In the genomic region with DNA sequence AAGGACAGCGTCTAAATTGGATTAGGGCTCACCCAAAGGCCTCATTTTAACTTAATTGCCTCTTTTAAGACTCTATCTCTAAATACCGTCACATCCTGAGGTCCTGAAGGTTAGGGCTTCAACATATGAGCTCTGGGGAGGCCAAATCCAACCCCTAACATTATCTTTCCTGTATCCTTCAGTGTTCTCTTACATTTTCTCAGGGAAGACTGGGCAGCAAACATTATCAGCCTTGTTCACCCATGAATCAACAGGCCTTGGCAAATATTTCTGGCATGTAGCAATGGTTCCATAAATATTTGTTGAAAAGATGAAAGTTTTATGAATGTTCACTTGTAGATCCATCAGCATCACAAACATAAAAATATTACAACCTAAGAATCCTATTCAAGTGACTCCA, we compare ENCODE assay signal across 35 cellular contexts. TPM values are rescaled to one million over a fixed set of nuclear protein-coding genes. Genes with fewer than 3 reads are reported as not detected.
DNase-seq lines count a peak whose midpoint lies in the region; ATAC-seq and TF ChIP-seq lines count a peak whose summit lies in the region.
"Had no signal": no experiment of that assay in that cellular context is flagged by ENCODE, and none has a peak within 500 bp of the region (broad histone marks: within the 10 kb centered on the region; RNA-seq: fewer than 3 reads in every experiment).

No MANE protein-coding gene starts in this region.

- no peak overlapping the region for H3K4me3 ChIP-seq in esophagus (ENCODE audit: low read depth in 1 of 2, low read length in 2 of 2)
- H3K4me3 ChIP-seq in left lung = no peak overlapping the region
- H3K4me3 ChIP-seq in skeletal muscle tissue (ENCODE audit: low read length in 3 of 3) = no peak overlapping the region
- H3K4me3 ChIP-seq: adrenal gland, body of pancreas, MG63, PC-9, right lobe of liver had no signal

- POLR2A ChIA-PET in activated CD4-positive, alpha-beta memory T cell treated with anti-CD3 and anti-CD28 coated beads for 36 hours (lab: Charles Lee) = no interaction called here

- no peaks in the 10 kb centered on the region for H3K36me3 Mint-ChIP-seq in activated CD4-positive, alpha-beta memory T cell treated with anti-CD3 and anti-CD28 coated beads for 36 hours
- H3K36me3 Mint-ChIP-seq: CD4-positive, CD25-positive, alpha-beta regulatory T cell; immature natural killer cell had no signal

- ATAC-seq in left lung (no peak), GM21723 (IDR thresholded peaks at IDR 0.05; ENCODE audit: unreplicated experiment) (no peak), Right ventricle myocardium superior (ENCODE audit: poor library complexity) (no peak)

- H3K27ac ChIP-seq in esophagus (ENCODE audit: low read depth in 2 of 2, low read length in 1 of 2) (peak overlapping the region; percentile 16), left lung (peak overlapping the region; percentile 15 to 72), skeletal muscle tissue (ENCODE audit: low read depth, low read length) (peak overlapping the region; percentile 64)
- H3K27ac ChIP-seq: adrenal gland, HL-60, KMS-11, neutrophil, PC-9, right lobe of liver had no signal

- H3K9ac ChIP-seq in skeletal muscle tissue (ENCODE audit: low read depth in 1 of 3, low read length in 3 of 3) = no peak overlapping the region
- H3K9ac ChIP-seq: KMS-11 had no signal

- H3K27me3 Mint-ChIP-seq in activated CD4-positive, alpha-beta memory T cell treated with anti-CD3 and anti-CD28 coated beads for 36 hours = peaks cover 39% of the 10 kb centered on the region

- DNase-seq in EH (ENCODE audit: low read depth) = peak; percentile 82
- DNase-seq in left lung = no peak
- DNase-seq in activated CD4-positive, alpha-beta memory T cell treated with anti-CD3 and anti-CD28 coated beads for 36 hours = no peak
- no peak for DNase-seq in Right ventricle myocardium superior
- no peak for DNase-seq in NCI-H1105 treated with DMSO at 0.1 percent for 48 hours (lab: John Stamatoyannopoulos, UW)
- DNase-seq: activated CD4-positive, alpha-beta memory T cell treated with anti-CD3 and anti-CD28 coated beads, Interleukin-2, amount 10 ng/mL, durations not matched to agents 7 days and 5 days; activated CD4-positive, CD25-positive, alpha-beta regulatory T cell treated with anti-CD3 and anti-CD28 coated beads, Interleukin-2, amount 50 U/mL, for 72 hours; activated CD8-positive, alpha-beta memory T cell treated with anti-CD3 and anti-CD28 coated beads, Interleukin-2, amount 50 U/mL, for 48 hours; CD4-positive, CD25-positive, alpha-beta regulatory T cell; immature natural killer cell; MG63; NCI-H2029 treated with DMSO at 0.1 percent for 48 hours; NCI-H2227 treated with DMSO at 0.1 percent for 48 hours; NCI-H526 treated with DMSO at 0.1 percent for 48 hours; PC-9; stimulated activated CD4-positive, alpha-beta T cell treated with anti-CD3 and anti-CD28 coated beads, Interleukin-4, amount 100 ng/mL, for 24 hours had no signal

- no peaks in the 10 kb centered on the region for H3K4me1 Mint-ChIP-seq in activated CD4-positive, alpha-beta memory T cell treated with anti-CD3 and anti-CD28 coated beads for 36 hours (ENCODE audit: low read depth)
- H3K4me1 Mint-ChIP-seq: activated CD4-positive, alpha-beta memory T cell treated with anti-CD3 and anti-CD28 coated beads, Interleukin-2, amount 10 ng/mL, durations not matched to agents 7 days and 5 days; CD4-positive, CD25-positive, alpha-beta regulatory T cell; central memory CD8-positive, alpha-beta T cell; immature natural killer cell had no signal

- H3K36me3 ChIP-seq in esophagus (ENCODE audit: control insufficient read depth in 2 of 2, insufficient read depth in 2 of 2, low read length in 1 of 2) (no peaks in the 10 kb centered on the region), left lung (no peaks in the 10 kb centered on the region), skeletal muscle tissue (ENCODE audit: control insufficient read depth in 3 of 3, insufficient read depth in 3 of 3, low read length in 3 of 3) (no peaks in the 10 kb centered on the region)
- H3K36me3 ChIP-seq: adrenal gland, MG63, neutrophil, right lobe of liver had no signal

- H3K9me3 Mint-ChIP-seq in activated CD4-positive, alpha-beta memory T cell treated with anti-CD3 and anti-CD28 coated beads for 36 hours = peaks cover 5% of the 10 kb centered on the region
- H3K9me3 Mint-ChIP-seq: activated CD4-positive, alpha-beta memory T cell treated with anti-CD3 and anti-CD28 coated beads, Interleukin-2, amount 10 ng/mL, durations not matched to agents 7 days and 5 days; activated T-helper 1 cell treated with anti-CD3 and anti-CD28 coated beads, Interleukin-12 subunit alpha, Interleukin-12 subunit beta, Interleukin-2, Interleukin-4 antibody, amounts not matched to agents 30 ng/mL and 10 ng/mL and 1 ng/mL, durations not matched to agents 14 hours and 24 hours and 36 hours; central memory CD8-positive, alpha-beta T cell; dendritic cell treated with granulocyte-macrophage colony-stimulating factor and Interleukin-4, amounts not matched to agents 40 ng/mL and 50 ng/mL, for 4 days; immature natural killer cell had no signal

- TF ChIP-seq CTCF in left lung (IDR thresholded peaks at IDR 0.05) = no peak

- H3K4me1 ChIP-seq in esophagus (ENCODE audit: control insufficient read depth in 2 of 2, insufficient read depth in 2 of 2, low read length in 1 of 2) (no peaks in the 10 kb centered on the region), left lung (peaks cover 0 to 2% of the 10 kb centered on the region in 2 donors), skeletal muscle tissue (ENCODE audit: control insufficient read depth in 3 of 3, insufficient read depth in 3 of 3, low read length in 3 of 3) (no peaks in the 10 kb centered on the region)
- H3K4me1 ChIP-seq: adrenal gland, body of pancreas, right lobe of liver had no signal

- H3K27me3 ChIP-seq in esophagus (ENCODE audit: control insufficient read depth in 1 of 2, insufficient read depth in 2 of 2, low read length in 2 of 2) (no peaks in the 10 kb centered on the region), left lung (peaks cover 0 to 32% of the 10 kb centered on the region in 2 donors), skeletal muscle tissue (ENCODE audit: control insufficient read depth in 3 of 3, insufficient read depth in 3 of 3, low read length in 3 of 3) (peaks cover 3 to 7% (median 4%) of the 10 kb centered on the region in 3 donors)
- H3K27me3 ChIP-seq: body of pancreas, MG63, right lobe of liver had no signal

- no peak overlapping the region for H3K4me3 Mint-ChIP-seq in activated CD4-positive, alpha-beta memory T cell treated with anti-CD3 and anti-CD28 coated beads for 36 hours
- H3K4me3 Mint-ChIP-seq: activated CD4-positive, alpha-beta memory T cell treated with anti-CD3 and anti-CD28 coated beads, Interleukin-2, amount 10 ng/mL, durations not matched to agents 7 days and 5 days; activated naive CD4-positive, alpha-beta T cell treated with anti-CD3 and anti-CD28 coated beads for 36 hours; activated T-helper 1 cell treated with anti-CD3 and anti-CD28 coated beads, Interleukin-12 subunit alpha, Interleukin-12 subunit beta, Interleukin-2, Interleukin-4 antibody, amounts not matched to agents 30 ng/mL and 10 ng/mL and 1 ng/mL, durations not matched to agents 14 hours and 24 hours and 36 hours; CD4-positive, CD25-positive, alpha-beta regulatory T cell; central memory CD8-positive, alpha-beta T cell; dendritic cell treated with granulocyte-macrophage colony-stimulating factor and Interleukin-4, amounts not matched to agents 40 ng/mL and 50 ng/mL, for 4 days; immature natural killer cell had no signal

- CTCF ChIA-PET in activated CD4-positive, alpha-beta memory T cell treated with anti-CD3 and anti-CD28 coated beads for 36 hours (lab: Charles Lee) = no interaction called here

- intact Hi-C loops in left lung (cut with DNase I) = no loop called here
- intact Hi-C loops in activated CD4-positive, alpha-beta memory T cell treated with anti-CD3 and anti-CD28 coated beads for 36 hours (cut with micrococcal nuclease) = no loop called here
- intact Hi-C loops in Right ventricle myocardium superior (cut with DNase I) = no loop called here

- H3K9me3 ChIP-seq in esophagus (ENCODE audit: control insufficient read depth in 2 of 2, insufficient read depth in 1 of 2, low read depth in 1 of 2, low read length in 1 of 2) = peaks cover 0 to 2% of the 10 kb centered on the region in 2 donors
- no peaks in the 10 kb centered on the region for H3K9me3 ChIP-seq in left lung
- H3K9me3 ChIP-seq in skeletal muscle tissue (ENCODE audit: control insufficient read depth in 3 of 3, low read length in 3 of 3) = no peaks in the 10 kb centered on the region
- H3K9me3 ChIP-seq: adrenal gland, body of pancreas, MG63, neutrophil, right lobe of liver had no signal

- 65 to 69% methylated on average over 2 of the region's 2 CpGs for WGBS in esophagus, 2 donors

- no peak overlapping the region for H3K27ac Mint-ChIP-seq in activated CD4-positive, alpha-beta memory T cell treated with anti-CD3 and anti-CD28 coated beads for 36 hours
- H3K27ac Mint-ChIP-seq: activated CD4-positive, alpha-beta memory T cell treated with anti-CD3 and anti-CD28 coated beads, Interleukin-2, amount 10 ng/mL, durations not matched to agents 7 days and 5 days; activated naive CD4-positive, alpha-beta T cell treated with anti-CD3 and anti-CD28 coated beads for 36 hours; activated T-helper 1 cell treated with anti-CD3 and anti-CD28 coated beads, Interleukin-12 subunit alpha, Interleukin-12 subunit beta, Interleukin-2, Interleukin-4 antibody, amounts not matched to agents 30 ng/mL and 10 ng/mL and 1 ng/mL, durations not matched to agents 14 hours and 24 hours and 36 hours; CD4-positive, CD25-positive, alpha-beta regulatory T cell; dendritic cell treated with granulocyte-macrophage colony-stimulating factor and Interleukin-4, amounts not matched to agents 40 ng/mL and 50 ng/mL, for 4 days; immature natural killer cell had no signal

RNA-seq across cellular contexts. Expression of gene FOXF2, which starts 24.6 kb away (rescaled TPM):
- 1 to 10 TPM; 2.3 to 8.1 TPM for polyA plus RNA-seq in esophagus
- 10 to 100 TPM; 12.6 to 17.7 TPM for total RNA-seq in left lung
- total RNA-seq in skeletal muscle tissue = 0.52 TPM
- total RNA-seq in activated CD4-positive, alpha-beta memory T cell treated with anti-CD3 and anti-CD28 coated beads for 36 hours = not detected
- total RNA-seq in Right ventricle myocardium superior = 0.16 TPM
- total RNA-seq: A172; activated CD4-positive, alpha-beta memory T cell treated with anti-CD3 and anti-CD28 coated beads, Interleukin-2, amount 10 ng/mL, durations not matched to agents 7 days and 5 days; activated naive CD4-positive, alpha-beta T cell treated with anti-CD3 and anti-CD28 coated beads for 36 hours; activated T-helper 1 cell treated with anti-CD3 and anti-CD28 coated beads, Interleukin-12 subunit alpha, Interleukin-12 subunit beta, Interleukin-2, Interleukin-4 antibody, amounts not matched to agents 30 ng/mL and 10 ng/mL and 1 ng/mL, durations not matched to agents 14 hours and 24 hours and 36 hours; CD4-positive, CD25-positive, alpha-beta regulatory T cell; myocyte; PC-9; T-helper 2 cell treated with Interferon-gamma antibody and Interleukin-4, amounts not matched to agents 100 ng/mL and 5 ng/mL, for 36 hours had no signal
- polyA plus RNA-seq: CD4-positive, CD25-positive, alpha-beta regulatory T cell; immature natural killer cell had no signal

RNA-seq across cellular contexts. Expression of gene FOXQ1, which starts 52.9 kb away (rescaled TPM):
- polyA plus RNA-seq in esophagus = 1 to 10 TPM; 7.8 to 8.7 TPM
- total RNA-seq in left lung (10 to 100 TPM in 1 of 2 donors, 1 to 10 TPM in 1; 6.4 to 12.1 TPM), skeletal muscle tissue (not detected), Right ventricle myocardium superior (not detected)
- not detected for total RNA-seq in activated CD4-positive, alpha-beta memory T cell treated with anti-CD3 and anti-CD28 coated beads for 36 hours
- total RNA-seq: activated CD4-positive, alpha-beta memory T cell treated with anti-CD3 and anti-CD28 coated beads, Interleukin-2, amount 10 ng/mL, durations not matched to agents 7 days and 5 days; activated naive CD4-positive, alpha-beta T cell treated with anti-CD3 and anti-CD28 coated beads for 36 hours; activated T-helper 1 cell treated with anti-CD3 and anti-CD28 coated beads, Interleukin-12 subunit alpha, Interleukin-12 subunit beta, Interleukin-2, Interleukin-4 antibody, amounts not matched to agents 30 ng/mL and 10 ng/mL and 1 ng/mL, durations not matched to agents 14 hours and 24 hours and 36 hours; CD4-positive, CD25-positive, alpha-beta regulatory T cell; mesenteric fat pad; myocyte; posterior vena cava; Right ventricle myocardium inferior; T-helper 2 cell treated with Interferon-gamma antibody and Interleukin-4, amounts not matched to agents 100 ng/mL and 5 ng/mL, for 36 hours had no signal
- polyA plus RNA-seq: CD4-positive, CD25-positive, alpha-beta regulatory T cell; immature natural killer cell had no signal
